ENCODE assay signal across 27 cellular contexts in the genomic region with DNA sequence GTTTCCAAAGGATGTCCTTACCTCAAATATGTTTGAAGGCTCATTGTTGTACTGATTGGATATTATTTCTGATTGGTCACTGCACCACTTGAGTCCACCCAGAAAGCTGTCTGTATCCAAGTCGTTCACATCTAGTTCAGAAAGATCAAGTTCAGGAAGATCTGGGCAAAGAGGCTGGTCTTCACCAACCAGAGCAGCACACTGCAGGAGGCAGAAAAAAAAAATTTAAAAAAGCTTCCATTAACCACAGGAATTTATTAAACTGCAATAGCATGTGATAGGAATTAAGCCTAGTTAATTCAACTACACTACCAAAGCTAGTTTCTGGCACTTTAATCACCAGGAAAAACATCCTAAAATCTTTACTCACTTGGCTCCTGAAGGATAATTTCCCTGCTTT. TPM values are rescaled to one million over a fixed set of nuclear protein-coding genes. Genes with fewer than 3 reads are reported as not detected.
A peak's percentile ranks its signal among the peaks of the same experiment; 100 is the strongest.
DNase-seq lines count a peak whose midpoint lies in the region; FAIRE-seq and TF ChIP-seq lines count a peak whose summit lies in the region.
"Had no signal": no experiment of that assay in that cellular context is flagged by ENCODE, and none has a peak within 500 bp of the region (broad histone marks: within the 10 kb centered on the region; RNA-seq: fewer than 3 reads in every experiment).

No MANE protein-coding gene starts in this region.

- H3K4me3 ChIP-seq in SK-N-MC, result peak overlapping the region; percentile 40; the same call in 1 of the 2 replicates
- H3K4me3 ChIP-seq in esophagus muscularis mucosa, result no peak overlapping the region
- H3K4me3 ChIP-seq in parathyroid adenoma (ENCODE audit: low read depth, low read length), result no peak overlapping the region
- no peak overlapping the region for H3K4me3 ChIP-seq in WERI-Rb-1 (ENCODE audit: low read depth, low read length)
- H3K4me3 ChIP-seq: left lung, neural progenitor cell had no signal

- no peaks in the 10 kb centered on the region for H3K79me2 ChIP-seq in parathyroid adenoma

- H3K27ac ChIP-seq in SK-N-MC (peak overlapping the region; percentile 36; the same call in 1 of the 2 replicates), esophagus muscularis mucosa (replicated peaks in 1 of 4) (peak overlapping the region; percentile 23 to 90 (median 87)), parathyroid adenoma (peak overlapping the region; percentile 98), WERI-Rb-1 (no peak overlapping the region)
- H3K27ac ChIP-seq: neural progenitor cell, VCaP had no signal

- 69% methylated on average over 1 of the region's 1 CpG for WGBS in esophagus muscularis mucosa

- intact Hi-C loops in esophagus muscularis mucosa (cut with DNase I), result no loop called here

- H3K9ac ChIP-seq in SK-N-MC (ENCODE audit: insufficient read length), result no peak overlapping the region
- no peak overlapping the region for H3K9ac ChIP-seq in parathyroid adenoma
- H3K9ac ChIP-seq: neural progenitor cell had no signal

- peaks cover 23 to 83% (median 74%) of the 10 kb centered on the region in 4 donors for H3K4me1 ChIP-seq in esophagus muscularis mucosa
- H3K4me1 ChIP-seq in parathyroid adenoma, result peaks cover 26% of the 10 kb centered on the region

- TF ChIP-seq CTCF in esophagus muscularis mucosa (IDR thresholded peaks at IDR 0.05), result no peak
- no peak for TF ChIP-seq CTCF in parathyroid adenoma (IDR thresholded peaks at IDR 0.05)
- TF ChIP-seq CTCF in WERI-Rb-1 (IDR thresholded peaks at IDR 0.05; ENCODE audit: low read depth, low read length), result no peak

- H3K4me2 ChIP-seq in parathyroid adenoma (ENCODE audit: low read length), result peak overlapping the region; percentile 75
- H3K4me2 ChIP-seq: neural progenitor cell had no signal

- H3K36me3 ChIP-seq in SK-N-MC (ENCODE audit: insufficient read depth, low read length) (no peaks in the 10 kb centered on the region), esophagus muscularis mucosa (no peaks in the 10 kb centered on the region), parathyroid adenoma (ENCODE audit: control insufficient read depth, insufficient read depth, low read length) (no peaks in the 10 kb centered on the region), WERI-Rb-1 (no peaks in the 10 kb centered on the region)
- H3K36me3 ChIP-seq: left lung, neural progenitor cell had no signal

- no peak overlapping the region for H2AFZ ChIP-seq in parathyroid adenoma
- H2AFZ ChIP-seq: neural progenitor cell had no signal

- TF ChIP-seq EP300 in esophagus muscularis mucosa (IDR thresholded peaks at IDR 0.05), result no peak

- peak; percentile 35 for DNase-seq in EH (ENCODE audit: low read depth)
- no peak for DNase-seq in SK-N-MC (ENCODE audit: low read depth, low spot score)
- no peak for DNase-seq in esophagus muscularis mucosa (ENCODE audit: extremely low spot score)
- DNase-seq in WERI-Rb-1, result no peak
- DNase-seq in SHP77 (lab: John Stamatoyannopoulos, UW), result no peak
- DNase-seq in frontal cortex (ENCODE audit: low spot score in 2 of 2), result no peak
- no peak for DNase-seq in activated T-cell treated with anti-CD3 and anti-CD28 coated beads, Interleukin-2, amount 50 U/mL, for 1 hour
- DNase-seq: activated CD4-positive, alpha-beta T cell treated with anti-CD3 and anti-CD28 coated beads for 48 hours; activated CD8-positive, alpha-beta memory T cell treated with anti-CD3 and anti-CD28 coated beads for 24 hours; activated effector memory CD4-positive, alpha-beta T cell treated with Interleukin-2 at 50 U/mL for 16 hours; activated T-cell treated with anti-CD3 and anti-CD28 coated beads for 4 hours; anterior cingulate cortex; central memory CD4-positive, alpha-beta T cell; H7; IMR-90; left lung; NCI-H146; NCI-H2107; posterior cingulate gyrus; SIG-M5; T-helper 9 cell; trophoblast cell had no signal

- no peak for FAIRE-seq in frontal cortex (lab: Jason Lieb, UNC)
- FAIRE-seq: GM12891 had no signal

- TF ChIP-seq POLR2A in esophagus muscularis mucosa (IDR thresholded peaks at IDR 0.05; ENCODE audit: low read depth), result no peak

- no peaks in the 10 kb centered on the region for H3K27me3 ChIP-seq in esophagus muscularis mucosa
- H3K27me3 ChIP-seq in parathyroid adenoma (ENCODE audit: control insufficient read depth, insufficient read depth, low read length), result no peaks in the 10 kb centered on the region
- no peaks in the 10 kb centered on the region for H3K27me3 ChIP-seq in WERI-Rb-1 (ENCODE audit: insufficient read depth, low read depth, severe bottlenecking)

- H3K9me3 ChIP-seq in SK-N-MC (ENCODE audit: low read depth, low read length) (no peaks in the 10 kb centered on the region), esophagus muscularis mucosa (no peaks in the 10 kb centered on the region), parathyroid adenoma (ENCODE audit: control insufficient read depth, low read length) (no peaks in the 10 kb centered on the region), WERI-Rb-1 (ENCODE audit: severe bottlenecking) (no peaks in the 10 kb centered on the region)
- H3K9me3 ChIP-seq: left lung had no signal

RNA-seq across cellular contexts. Expression of a gene that starts 5.1 kb away (rescaled TPM):
- total RNA-seq in esophagus muscularis mucosa (10 to 100 TPM; 13.8 to 22.8 (median 17.1) TPM), frontal cortex (4.5 TPM)
- total RNA-seq: activated naive CD4-positive, alpha-beta T cell treated with anti-CD3 and anti-CD28 coated beads, Interleukin-2, amount 50 U/mL, for 72 hours had no signal
